ENCODE assay signal across 10 cellular contexts in genomic region chr7:5234852-5235831, GRCh38.
DNase-seq lines count a peak whose midpoint lies in the region; FAIRE-seq and TF ChIP-seq lines count a peak whose summit lies in the region.
"Had no signal": no experiment of that assay in that cellular context is flagged by ENCODE, and none has a peak within 500 bp of the region (broad histone marks: within the 10 kb centered on the region; RNA-seq: fewer than 3 reads in every experiment).

No MANE protein-coding gene starts in this region.

- no peak for TF ChIP-seq CTCF in GM06990 (IDR thresholded peaks at IDR 0.05; ENCODE audit: insufficient read depth, low read length, poor library complexity, severe bottlenecking)

- peaks cover 1% of the 10 kb centered on the region for H3K36me3 ChIP-seq in GM06990 (ENCODE audit: control insufficient read depth, insufficient read depth, low read length)

- DNase-seq in GM06990 (ENCODE audit: extremely low read depth, insufficient read length) (peak; percentile 70), H54 (ENCODE audit: insufficient read length, low spot score) (peak; percentile 49), NCI-H2029 treated with DMSO at 0.1 percent for 48 hours (lab: John Stamatoyannopoulos, UW) (peak; percentile 73), kidney tubule cell (ENCODE audit: low spot score) (peak; percentile 81), DMS 273 (lab: John Stamatoyannopoulos, UW; ENCODE audit: unreplicated experiment) (no peak), NCI-H1092 treated with DMSO at 0.1 percent for 48 hours (lab: John Stamatoyannopoulos, UW) (no peak)
- DNase-seq in stimulated activated CD4-positive, alpha-beta T cell treated with anti-CD3 and anti-CD28 coated beads, Interleukin-15, amount 100 ng/mL, for 24 hours = no peak
- DNase-seq in stimulated activated CD4-positive, alpha-beta T cell treated with anti-CD3 and anti-CD28 coated beads, Interleukin-12 subunit alpha, Interleukin-12 subunit beta, amount 100 ng/mL, for 4 hours = no peak
- DNase-seq: activated T-cell treated with anti-CD3 and anti-CD28 coated beads for 4 hours had no signal

- no peak for FAIRE-seq in H54 (lab: Jason Lieb, UNC)
- FAIRE-seq: endometrium had no signal

- TF ChIP-seq POLR2A in H54 (IDR thresholded peaks at IDR 0.05; ENCODE audit: low read depth, low read length) = no peak

- H3K4me3 ChIP-seq in GM06990 (replicated peaks; ENCODE audit: low read depth, low read length) = no peak overlapping the region

- no peaks in the 10 kb centered on the region for H3K27me3 ChIP-seq in GM06990 (replicated peaks; ENCODE audit: control insufficient read depth, insufficient read depth, low read length)

Comparison
In these comparisons a context has a peak if more than half of its experiments do, and no peak if none do; other contexts are left out.
1. DNase-seq: peak in GM06990 (single experiment), H54 (single experiment), NCI-H2029 treated with DMSO at 0.1 percent for 48 hours (single experiment) and kidney tubule cell (single experiment); none in stimulated activated CD4-positive, alpha-beta T cell treated with anti-CD3 and anti-CD28 coated beads, Interleukin-15, amount 100 ng/mL, for 24 hours (single experiment), DMS 273 (single experiment), NCI-H1092 treated with DMSO at 0.1 percent for 48 hours (single experiment) and stimulated activated CD4-positive, alpha-beta T cell treated with anti-CD3 and anti-CD28 coated beads, Interleukin-12 subunit alpha, Interleukin-12 subunit beta, amount 100 ng/mL, for 4 hours (single experiment).